Comparison of ENCODE assay signal across 8 cellular contexts in genomic region chr16:1942810-1943726, GRCh38. TPM values are rescaled to one million over a fixed set of nuclear protein-coding genes. Genes with fewer than 3 reads are reported as not detected.
DNase-seq lines count a peak whose midpoint lies in the region; TF ChIP-seq lines count a peak whose summit lies in the region.

Gene MSRB1 (minus strand): TSS chr16:1943199. CDS start chr16:1943156, 43 bp downstream.

- no peaks in the 10 kb centered on the region for H3K9me2 ChIP-seq in MM.1S (replicated peaks; ENCODE audit: insufficient read depth, low read length)

- peak within 1 kb of the TSS; percentile 82 for H2AFZ ChIP-seq in MM.1S (ENCODE audit: low read length)

- DNase-seq in ELR (ENCODE audit: low read depth) = peak; percentile 99
- DNase-seq in HAP-1 (ENCODE audit: low spot score in 2 of 2) = peak; percentile 98 to 100
- peak; percentile 99 for DNase-seq in MM.1S
- peak; percentile 88 for DNase-seq in SIG-M5 (lab: John Stamatoyannopoulos, UW)
- peak; percentile 94 for DNase-seq in activated gamma-delta T cell (lab: John Stamatoyannopoulos, UW)
- peak; percentile 95 for DNase-seq in fibroblast of the aortic adventitia (ENCODE audit: low read depth)
- peak; percentile 100 for DNase-seq in neural crest cell (ENCODE audit: low read depth, low spot score)

- peak within 1 kb of the TSS; percentile 20; the same call in 1 of the 2 replicates for H3K27ac ChIP-seq in MM.1S (ENCODE audit: low read length)
- peak within 1 kb of the TSS; percentile 90 for H3K27ac ChIP-seq in stomach smooth muscle (ENCODE audit: low read length)

- peaks cover 14% of the 10 kb centered on the region for H3K4me1 Mint-ChIP-seq in neural crest cell

- peak within 1 kb of the TSS; percentile 84 for H3K9ac ChIP-seq in MM.1S (ENCODE audit: low read length)
- H3K9ac ChIP-seq in stomach smooth muscle (ENCODE audit: low read length in 2 of 2) = peak within 1 kb of the TSS; percentile 85 to 90

- peak within 1 kb of the TSS; percentile 92 for H3K27ac Mint-ChIP-seq in neural crest cell (ENCODE audit: unreplicated experiment)

- H3K36me3 ChIP-seq in HAP-1 (replicated peaks) (peaks cover 19% of the 10 kb centered on the region), MM.1S (replicated peaks; ENCODE audit: insufficient read depth, low read length) (peaks cover 3% of the 10 kb centered on the region; the same call in 1 of the 2 replicates), stomach smooth muscle (ENCODE audit: control insufficient read depth in 2 of 2, insufficient read depth in 2 of 2, low read length in 2 of 2) (peaks cover 14 to 16% of the 10 kb centered on the region in 2 donors)

- H3K27me3 Mint-ChIP-seq in neural crest cell (ENCODE audit: low read depth) = no peaks in the 10 kb centered on the region

- H3K4me1 ChIP-seq in HAP-1 = peaks cover 8% of the 10 kb centered on the region
- H3K4me1 ChIP-seq in MM.1S (ENCODE audit: low read length) = no peaks in the 10 kb centered on the region
- peaks cover 25% of the 10 kb centered on the region for H3K4me1 ChIP-seq in stomach smooth muscle (ENCODE audit: control insufficient read depth, insufficient read depth, low read length)

- H4K20me1 ChIP-seq in MM.1S (ENCODE audit: insufficient read depth, low read length) = no peaks in the 10 kb centered on the region

- H3K36me3 Mint-ChIP-seq in neural crest cell (ENCODE audit: low read depth) = no peaks in the 10 kb centered on the region

- H3K4me2 ChIP-seq in MM.1S (ENCODE audit: low read depth, low read length) = peak within 1 kb of the TSS; percentile 75

- no peaks in the 10 kb centered on the region for H3F3A ChIP-seq in MM.1S (ENCODE audit: insufficient read depth, low read length)

- H3K79me2 ChIP-seq in MM.1S (ENCODE audit: low read length) = peaks cover 4% of the 10 kb centered on the region

- H3K4me3 ChIP-seq in HAP-1 = peak within 1 kb of the TSS; percentile 92
- peak within 1 kb of the TSS; percentile 99 for H3K4me3 ChIP-seq in MM.1S (ENCODE audit: low read length)
- H3K4me3 ChIP-seq in fibroblast of the aortic adventitia (ENCODE audit: low read depth, low read length) = peak within 1 kb of the TSS; percentile 86
- peak within 1 kb of the TSS; percentile 84 to 90 for H3K4me3 ChIP-seq in stomach smooth muscle (ENCODE audit: low read length in 2 of 2)

- TF ChIP-seq CTCF in MM.1S (IDR thresholded peaks at IDR 0.05; ENCODE audit: low read length) (no peak), fibroblast of the aortic adventitia (IDR thresholded peaks at IDR 0.05; ENCODE audit: insufficient read depth, low read length) (no peak), neural crest cell (conservative IDR thresholded peaks at IDR 0.05) (no peak)

- H3K9me3 ChIP-seq in HAP-1 (no peaks in the 10 kb centered on the region), MM.1S (replicated peaks; ENCODE audit: insufficient read depth, low read length) (no peaks in the 10 kb centered on the region), stomach smooth muscle (ENCODE audit: control insufficient read depth in 2 of 2, low read length in 2 of 2) (no peaks in the 10 kb centered on the region)

- H3K27me3 ChIP-seq in HAP-1 (ENCODE audit: low read depth) (no peaks in the 10 kb centered on the region), MM.1S (replicated peaks; ENCODE audit: insufficient read depth, low read length) (no peaks in the 10 kb centered on the region), stomach smooth muscle (ENCODE audit: control insufficient read depth in 1 of 2, insufficient read depth in 2 of 2, low read length in 2 of 2) (no peaks in the 10 kb centered on the region)

- H3K9me3 Mint-ChIP-seq in neural crest cell = no peaks in the 10 kb centered on the region

- in situ Hi-C loops in HAP-1 (cut with MboI; ENCODE audit: low sequenced_read_pairs) = no loop called here

- H3K4me3 Mint-ChIP-seq in neural crest cell = peak within 1 kb of the TSS; percentile 90

RNA-seq across cellular contexts. Expression of gene MSRB1, which starts in this region (rescaled TPM):
- total RNA-seq in fibroblast of the aortic adventitia (ENCODE audit: low replicate concordance) (6.4 and 14.3 TPM in 2 replicates), neural crest cell (29.8 and 30.5 TPM in 2 replicates)

Comparison
In these comparisons a context has a peak if more than half of its experiments do, and no peak if none do; other contexts are left out.
1. Peak in every context shown above with its lines: DNase-seq, H3K4me3 ChIP-seq and H3K27ac ChIP-seq.